In the genomic region with DNA sequence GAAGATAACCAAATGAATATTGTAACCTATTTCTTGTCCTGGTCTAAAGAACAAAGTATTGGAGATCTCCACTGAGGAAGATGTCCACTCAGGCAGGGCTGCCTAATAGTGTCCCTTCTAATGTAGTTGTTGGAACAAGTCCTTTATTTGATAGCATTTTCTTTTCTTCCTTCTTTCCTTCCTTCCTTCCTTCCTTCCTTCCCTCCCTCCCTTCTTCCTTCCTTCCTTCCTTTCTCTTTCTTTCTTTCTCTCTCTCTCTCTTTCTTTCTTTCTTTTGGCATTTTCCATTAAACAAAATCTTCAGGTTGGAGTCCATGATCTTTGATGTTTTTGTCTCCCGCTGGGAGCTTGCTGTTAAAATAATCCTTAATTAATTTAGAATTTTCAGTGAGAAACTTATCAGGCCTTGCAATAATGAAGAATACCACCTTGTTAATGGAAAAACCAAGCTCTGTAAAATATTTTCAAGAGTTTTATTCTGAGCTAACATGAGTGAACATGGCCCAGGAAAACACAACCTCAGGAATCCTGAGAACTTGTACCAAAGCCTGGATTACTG, we compare ENCODE assay signal across 18 cellular contexts. TPM values are rescaled to one million over a fixed set of nuclear protein-coding genes. Genes with fewer than 3 reads are reported as not detected.
DNase-seq lines count a peak whose midpoint lies in the region; ATAC-seq, FAIRE-seq and TF ChIP-seq lines count a peak whose summit lies in the region.
"Had no signal": no experiment of that assay in that cellular context is flagged by ENCODE, and none has a peak within 500 bp of the region (broad histone marks: within the 10 kb centered on the region; RNA-seq: fewer than 3 reads in every experiment).

No MANE protein-coding gene starts in this region.

- DNase-seq in HepG2 (ENCODE audit: low spot score) (no peak), right lobe of liver (no peak), NCI-H510A treated with DMSO at 0.1 percent for 48 hours (lab: John Stamatoyannopoulos, UW) (no peak)
- DNase-seq: Calu3; CD8-positive, alpha-beta T cell; DMS79 treated with DMSO at 0.1 percent for 48 hours; GF-D8; HFFc6 had no signal

- H3K4me1 Mint-ChIP-seq in nephron, result peaks cover 4% of the 10 kb centered on the region
- H3K4me1 Mint-ChIP-seq: B cell had no signal

- no peak overlapping the region for H2AFZ ChIP-seq in HepG2 (ENCODE audit: low read length)

- no peaks in the 10 kb centered on the region for H4K20me1 ChIP-seq in HepG2 (ENCODE audit: insufficient read depth, low read length)
- H4K20me1 ChIP-seq: BLaER1 treated with 17β-estradiol and CSF1 and Interleukin-3, amounts not matched to agents 10 nM and 100 nM had no signal

- POLR2A ChIA-PET in HepG2 (lab: Yijun Ruan, JAX), result no interaction called here

- CTCF ChIA-PET in HepG2 (lab: Yijun Ruan, JAX; ENCODE audit: low intra/inter-chr PET ratio, low total read pairs), result no interaction called here

- no peaks in the 10 kb centered on the region for H3K27me3 Mint-ChIP-seq in nephron (ENCODE audit: low read depth)

- WGBS in HepG2 (ENCODE audit: low lambda C conversion rate), result 93% methylated on average over 1 of the region's 1 CpG
- 92% methylated on average over 1 of the region's 1 CpG for WGBS in right lobe of liver (ENCODE audit: insufficient coverage, low coverage, low lambda C conversion rate, missing lambda C conversion rate)

- no peak for TF ChIP-seq RAD21 in HepG2 (CRISPR knock-in tag; IDR thresholded peaks at IDR 0.05)

- TF ChIP-seq CTCF in HepG2 (CRISPR knock-in tag; IDR thresholded peaks at IDR 0.05) (no peak), right lobe of liver (IDR thresholded peaks at IDR 0.05) (no peak), nephron (IDR thresholded peaks at IDR 0.05; ENCODE audit: unreplicated experiment in 3 of 3) (no peak)

- H3K4me2 ChIP-seq in HepG2 (ENCODE audit: low read depth, low read length), result no peak overlapping the region
- H3K4me2 ChIP-seq: A549, KMS-11 had no signal

- in situ Hi-C loops in HepG2 (cut with HindIII; ENCODE audit: extremely low pct_ligation_motif_present, low pct_unique_long_range_greater_than_20kb), result no loop called here

- H3K4me3 ChIP-seq in HepG2 (replicated peaks in 1 of 3; ENCODE audit: insufficient read depth in 1 of 3, low read depth in 2 of 3, low read length in 3 of 3), result no peak overlapping the region
- no peak overlapping the region for H3K4me3 ChIP-seq in right lobe of liver
- H3K4me3 ChIP-seq: A549; BLaER1 treated with 17β-estradiol and CSF1 and Interleukin-3, amounts not matched to agents 10 nM and 100 nM had no signal

- TF ChIP-seq EP300 in HepG2 (IDR thresholded peaks at IDR 0.05; ENCODE audit: low read depth in 2 of 2, low read length in 2 of 2) (no peak), HepG2 (CRISPR knock-in tag; IDR thresholded peaks at IDR 0.05; ENCODE audit: borderline replicate concordance) (no peak)

- no peak overlapping the region for H3K27ac ChIP-seq in HepG2 (ENCODE audit: extremely low read length, insufficient read depth, low read length)
- no peak overlapping the region for H3K27ac ChIP-seq in right lobe of liver
- H3K27ac ChIP-seq: 22Rv1; A549; BLaER1 treated with 17β-estradiol and CSF1 and Interleukin-3, amounts not matched to agents 10 nM and 100 nM; KMS-11 had no signal

- intact Hi-C loops in HepG2 (cut with micrococcal nuclease; ENCODE audit: unreplicated experiment), result no loop called here
- intact Hi-C loops in right lobe of liver (cut with DNase I), result no loop called here

- TF ChIP-seq POLR2A in HepG2 (IDR thresholded peaks at IDR 0.05; ENCODE audit: insufficient read depth in 1 of 2, low read depth in 2 of 2, low read length in 2 of 2) (no peak), right lobe of liver (IDR thresholded peaks at IDR 0.05) (no peak)

- BruUV-seq in HepG2 (replicated peaks; lab: Mats Ljungman, UMichigan), result no TSS peak

- H3K9ac ChIP-seq in HepG2 (ENCODE audit: insufficient read depth, low read depth, low read length), result no peak overlapping the region
- H3K9ac ChIP-seq: BLaER1 treated with 17β-estradiol and CSF1 and Interleukin-3, amounts not matched to agents 10 nM and 100 nM; KMS-11 had no signal

- FAIRE-seq in HepG2 (lab: Jason Lieb, UNC), result no peak
- FAIRE-seq: A549, H1 had no signal

- H3K27ac Mint-ChIP-seq in nephron, result peak overlapping the region in 2 of 3 experiments; percentile 80 to 82
- H3K27ac Mint-ChIP-seq: B cell; CD8-positive, alpha-beta T cell; HFFc6 had no signal

- H3K4me1 ChIP-seq in HepG2 (ENCODE audit: insufficient read depth, low read length), result peaks cover 28% of the 10 kb centered on the region
- H3K4me1 ChIP-seq in right lobe of liver, result no peaks in the 10 kb centered on the region
- H3K4me1 ChIP-seq: A549 had no signal

- H3K9me3 Mint-ChIP-seq in nephron, result no peaks in the 10 kb centered on the region
- H3K9me3 Mint-ChIP-seq: CD8-positive, alpha-beta T cell; HFFc6 had no signal

- no peaks in the 10 kb centered on the region for H3K36me3 Mint-ChIP-seq in nephron (ENCODE audit: low read depth)
- H3K36me3 Mint-ChIP-seq: CD8-positive, alpha-beta T cell had no signal

- H3K4me3 Mint-ChIP-seq in nephron, result no peak overlapping the region
- H3K4me3 Mint-ChIP-seq: B cell; CD8-positive, alpha-beta T cell; HFFc6 had no signal

- ATAC-seq in HepG2 (no peak), right lobe of liver (no peak), SK-N-SH treated with all-trans-retinoic acid at 6 μM for 48 hours (peak; percentile 18; the same call in 1 of the 3 replicates), HG03442 (IDR thresholded peaks at IDR 0.05; ENCODE audit: unreplicated experiment) (no peak), HG03045 (IDR thresholded peaks at IDR 0.05; ENCODE audit: unreplicated experiment) (no peak)
- ATAC-seq: A549; CD8-positive, alpha-beta T cell had no signal

- no peaks in the 10 kb centered on the region for H3K27me3 ChIP-seq in HepG2 (ENCODE audit: control insufficient read depth in 1 of 2, insufficient read depth in 2 of 2, low read length in 2 of 2)
- H3K27me3 ChIP-seq in right lobe of liver, result no peaks in the 10 kb centered on the region
- H3K27me3 ChIP-seq: BLaER1 treated with 17β-estradiol and CSF1 and Interleukin-3, amounts not matched to agents 10 nM and 100 nM had no signal

- H3K79me2 ChIP-seq in HepG2 (ENCODE audit: insufficient read depth, low read length), result no peaks in the 10 kb centered on the region

- H3K36me3 ChIP-seq in HepG2 (replicated peaks in 1 of 2; ENCODE audit: control insufficient read depth in 1 of 2, insufficient read depth in 2 of 2, low read length in 2 of 2), result no peaks in the 10 kb centered on the region
- H3K36me3 ChIP-seq in right lobe of liver, result no peaks in the 10 kb centered on the region
- H3K36me3 ChIP-seq: BLaER1 treated with 17β-estradiol and CSF1 and Interleukin-3, amounts not matched to agents 10 nM and 100 nM had no signal

- H3K9me3 ChIP-seq in HepG2 (ENCODE audit: low read length) (no peaks in the 10 kb centered on the region), right lobe of liver (no peaks in the 10 kb centered on the region)
- H3K9me3 ChIP-seq: A549 had no signal

RNA-seq across cellular contexts. Expression of a gene that starts 43.5 kb away (rescaled TPM):
- total RNA-seq in HepG2 (2016; rRNA removed; fragmentation: Illumina TruSeq; extraction: Trizol), result 32.3 and 44.3 TPM in 2 replicates
- total RNA-seq in HepG2 (2016; cell fraction: cytosol; rRNA removed; fragmentation: Illumina TruSeq; extraction: Trizol; ENCODE audit: low read depth), result 17.6 and 19.3 TPM in 2 replicates
- total RNA-seq in HepG2 (2016; cell fraction: insoluble cytoplasmic fraction; rRNA removed; fragmentation: Illumina TruSeq; extraction: Trizol), result 27.8 and 42.6 TPM in 2 replicates
- total RNA-seq in HepG2 (2016; cell fraction: membrane; rRNA removed; fragmentation: Illumina TruSeq; extraction: Trizol), result 15.0 and 15.5 TPM in 2 replicates
- total RNA-seq in HepG2 (2016; cell fraction: nucleus; rRNA removed; fragmentation: Illumina TruSeq; extraction: Trizol), result 103 and 117 TPM in 2 replicates
- 32.7 and 55.5 TPM in 2 replicates for polyA plus RNA-seq in HepG2 (2011; rRNA removed)
- polyA plus RNA-seq in HepG2 (2011; cell fraction: cytosol; rRNA removed), result 16.0 and 17.9 TPM in 2 replicates
- polyA plus RNA-seq in HepG2 (2011; cell fraction: nucleus; rRNA removed), result 55.4 and 55.9 TPM in 2 replicates
- polyA plus RNA-seq in HepG2 (2012), result 20.1 and 24.6 TPM in 2 replicates
- polyA plus RNA-seq in HepG2 (2016; cell fraction: cytosol; fragmentation: Illumina TruSeq; extraction: Trizol; ENCODE audit: low read depth), result 1.4 and 1.6 TPM in 2 replicates
- polyA plus RNA-seq in HepG2 (2016; cell fraction: insoluble cytoplasmic fraction; fragmentation: Illumina TruSeq; extraction: Trizol; ENCODE audit: low read depth), result 33.5 and 35.6 TPM in 2 replicates
- 4.3 and 4.6 TPM in 2 replicates for polyA plus RNA-seq in HepG2 (2016; cell fraction: membrane; fragmentation: Illumina TruSeq; extraction: Trizol; ENCODE audit: low read depth)
- polyA plus RNA-seq in HepG2 (2016; cell fraction: nucleus; fragmentation: Illumina TruSeq; extraction: Trizol; ENCODE audit: insufficient read depth, low read depth), result 104 and 107 TPM in 2 replicates
- polyA minus RNA-seq in HepG2 (2011; rRNA and poly(A)+ RNA removed; ENCODE audit: low replicate concordance), result 34.0 and 42.0 TPM in 2 replicates
- 15.8 and 18.5 TPM in 2 replicates for polyA minus RNA-seq in HepG2 (2011; cell fraction: cytosol; rRNA and poly(A)+ RNA removed)
- 171 and 187 TPM in 2 replicates for polyA minus RNA-seq in HepG2 (2011; cell fraction: nucleus; rRNA and poly(A)+ RNA removed)
- 10 to 100 TPM; 24.2 to 33.2 (median 28.8) TPM for total RNA-seq in right lobe of liver

RNA-seq across cellular contexts. Expression of a gene that starts 54.8 kb away (rescaled TPM):
- total RNA-seq in HepG2 (2016; rRNA removed; fragmentation: Illumina TruSeq; extraction: Trizol) (24.8 and 31.4 TPM in 2 replicates), right lobe of liver (1 to 10 TPM in 4 of 6 experiments, under 1 TPM in 2; 0.26 to 1.7 (median 1.2) TPM)
- 63.5 and 72.4 TPM in 2 replicates for total RNA-seq in HepG2 (2016; cell fraction: cytosol; rRNA removed; fragmentation: Illumina TruSeq; extraction: Trizol; ENCODE audit: low read depth)
- 23.8 and 29.0 TPM in 2 replicates for total RNA-seq in HepG2 (2016; cell fraction: insoluble cytoplasmic fraction; rRNA removed; fragmentation: Illumina TruSeq; extraction: Trizol)
- total RNA-seq in HepG2 (2016; cell fraction: membrane; rRNA removed; fragmentation: Illumina TruSeq; extraction: Trizol), result 36.4 and 39.5 TPM in 2 replicates
- total RNA-seq in HepG2 (2016; cell fraction: nucleus; rRNA removed; fragmentation: Illumina TruSeq; extraction: Trizol), result 18.7 and 22.3 TPM in 2 replicates
- polyA plus RNA-seq in HepG2 (2011; rRNA removed), result 4.3 and 5.3 TPM in 2 replicates
- 2.2 and 3.4 TPM in 2 replicates for polyA plus RNA-seq in HepG2 (2011; cell fraction: cytosol; rRNA removed)
- polyA plus RNA-seq in HepG2 (2011; cell fraction: nucleus; rRNA removed), result 2.8 and 4.3 TPM in 2 replicates
- 11.3 and 15.0 TPM in 2 replicates for polyA plus RNA-seq in HepG2 (2012)
- 1.2 and 1.7 TPM in 2 replicates for polyA plus RNA-seq in HepG2 (2016; cell fraction: cytosol; fragmentation: Illumina TruSeq; extraction: Trizol; ENCODE audit: low read depth)
- polyA plus RNA-seq in HepG2 (2016; cell fraction: insoluble cytoplasmic fraction; fragmentation: Illumina TruSeq; extraction: Trizol; ENCODE audit: low read depth), result 15.2 and 16.0 TPM in 2 replicates
- 7.1 and 7.5 TPM in 2 replicates for polyA plus RNA-seq in HepG2 (2016; cell fraction: membrane; fragmentation: Illumina TruSeq; extraction: Trizol; ENCODE audit: low read depth)
- polyA plus RNA-seq in HepG2 (2016; cell fraction: nucleus; fragmentation: Illumina TruSeq; extraction: Trizol; ENCODE audit: insufficient read depth, low read depth), result 11.2 and 12.4 TPM in 2 replicates
- polyA minus RNA-seq in HepG2 (2011; rRNA and poly(A)+ RNA removed; ENCODE audit: low replicate concordance), result 1.1 and 6.4 TPM in 2 replicates
- polyA minus RNA-seq in HepG2 (2011; cell fraction: cytosol; rRNA and poly(A)+ RNA removed), result 20.0 and 24.9 TPM in 2 replicates
- polyA minus RNA-seq in HepG2 (2011; cell fraction: nucleus; rRNA and poly(A)+ RNA removed), result 44.4 and 53.0 TPM in 2 replicates

Comparison
In these comparisons a context has a peak if more than half of its experiments do, and no peak if none do; other contexts are left out.
1. RNA of a gene that starts 54.8 kb away (total RNA-seq): 18.7 to 72.4 TPM in HepG2; 0.26 to 1.7 TPM in right lobe of liver; every median in the first group is over 4 times any median in the second.